In the genomic region with DNA sequence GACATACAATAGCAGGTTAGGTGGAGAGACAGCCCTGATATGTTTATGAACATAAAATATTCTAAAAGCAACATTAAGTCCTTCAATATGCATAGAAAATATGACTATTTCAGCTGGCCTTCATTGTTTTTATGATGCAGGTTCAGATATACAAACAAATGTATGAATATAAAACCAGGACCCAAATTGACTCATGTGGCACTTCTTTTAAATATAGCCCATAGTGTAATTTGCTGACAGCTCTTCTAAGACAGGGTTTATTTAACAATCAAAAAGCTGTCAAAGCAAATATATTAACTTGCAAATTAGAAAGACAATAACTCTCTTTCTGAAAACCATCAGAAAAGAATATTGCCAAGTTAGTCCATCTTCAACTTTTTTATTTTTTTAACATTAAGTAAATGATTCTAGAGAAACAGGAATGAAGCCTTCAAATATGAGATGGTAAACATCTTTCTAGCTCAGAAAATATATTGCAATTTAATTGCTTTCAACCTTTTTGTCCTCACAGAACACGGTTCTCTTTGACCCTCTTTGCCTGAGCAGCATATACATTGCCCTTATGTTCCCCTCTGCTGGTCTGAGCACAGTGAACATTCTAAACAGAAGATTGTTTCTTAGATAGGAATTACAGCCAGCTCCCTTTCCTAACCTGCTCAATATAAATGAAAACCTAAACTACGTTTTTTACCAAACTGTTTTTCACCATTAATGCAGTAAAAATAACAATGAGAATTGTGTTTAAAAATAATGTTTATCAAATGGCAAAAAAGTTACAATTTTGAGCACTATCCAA, we compare ENCODE assay signal across 13 cellular contexts.
"Had no signal": no experiment of that assay in that cellular context is flagged by ENCODE, and none has a peak within 500 bp of the region (broad histone marks: within the 10 kb centered on the region; RNA-seq: fewer than 3 reads in every experiment).

No MANE protein-coding gene starts in this region.

- H3K36me3 ChIP-seq: adrenal gland, heart left ventricle, left ventricle myocardium inferior, tibial nerve, WERI-Rb-1 had no signal

- ATAC-seq: activated naive CD4-positive, alpha-beta T cell treated with anti-CD3 and anti-CD28 coated beads, Interleukin-2, amount 50 U/mL, for 72 hours; heart left ventricle had no signal

- H3K9me3 ChIP-seq: adrenal gland, heart left ventricle, left ventricle myocardium inferior, tibial nerve had no signal

- H3K27me3 ChIP-seq: adrenal gland, heart left ventricle, tibial nerve had no signal

- DNase-seq: activated CD4-positive, alpha-beta T cell treated with anti-CD3 and anti-CD28 coated beads, Interleukin-2, amount 50 U/mL, for 48 hours; activated gamma-delta T cell treated with Interleukin-2 at 50 U/mL for 16 hours; adrenal gland; cerebellar nuclear complex; cortex of kidney; erythroblast; heart left ventricle; left ventricle myocardium inferior; stimulated activated CD4-positive, alpha-beta T cell treated with anti-CD3 and anti-CD28 coated beads, Interleukin-12 subunit alpha, Interleukin-12 subunit beta, amount 100 ng/mL, for 4 hours; stimulated activated CD4-positive, alpha-beta T cell treated with anti-CD3 and anti-CD28 coated beads, Interleukin-2, amount 100 ng/mL, for 24 hours; WERI-Rb-1 had no signal

- H3K4me3 ChIP-seq: adrenal gland, heart left ventricle, left ventricle myocardium inferior, tibial nerve had no signal

- H3K27ac ChIP-seq: adrenal gland, heart left ventricle, left ventricle myocardium inferior, tibial nerve, WERI-Rb-1 had no signal
